Comparison of ENCODE assay signal across 8 cellular contexts in genomic region chr3:24678441-24678865, GRCh38.
DNase-seq lines count a peak whose midpoint lies in the region; ATAC-seq and TF ChIP-seq lines count a peak whose summit lies in the region.

No MANE protein-coding gene starts in this region.

- BruUV-seq in A673 (replicated peaks; lab: Mats Ljungman, UMichigan) = no TSS peak

- H3K4me3 ChIP-seq in epithelial cell of esophagus (ENCODE audit: low read length) (no peak overlapping the region), upper lobe of right lung (no peak overlapping the region), A673 (ENCODE audit: low read depth, low read length, poor library complexity, severe bottlenecking) (no peak overlapping the region)

- POLR2A ChIA-PET in A673 (lab: Charles Lee; ENCODE audit: low non-redundant PET) = no interaction called here

- no peak overlapping the region for H3K27ac Mint-ChIP-seq in glutamatergic neuron (ENCODE audit: unreplicated experiment)

- no peaks in the 10 kb centered on the region for H3K9me3 Mint-ChIP-seq in glutamatergic neuron (ENCODE audit: unreplicated experiment)

- H3K27me3 ChIP-seq in upper lobe of right lung (no peaks in the 10 kb centered on the region), A673 (replicated peaks; ENCODE audit: insufficient read depth, low read depth, low read length, poor library complexity) (no peaks in the 10 kb centered on the region)

- H3K36me3 Mint-ChIP-seq in glutamatergic neuron (ENCODE audit: unreplicated experiment) = no peaks in the 10 kb centered on the region

- intact Hi-C loops in upper lobe of right lung (cut with DNase I) (no loop called here), A673 (cut with micrococcal nuclease; ENCODE audit: unreplicated experiment) (no loop called here)

- peak; percentile 32 for DNase-seq in stimulated activated CD4-positive, alpha-beta T cell treated with anti-CD3 and anti-CD28 coated beads, Interleukin-15, amount 100 ng/mL, for 24 hours
- DNase-seq in stimulated activated CD4-positive, alpha-beta T cell treated with anti-CD3 and anti-CD28 coated beads, Interleukin-12 subunit alpha, Interleukin-12 subunit beta, amount 100 ng/mL, for 4 hours = no peak
- DNase-seq in NOMO-1 treated with DMSO at 0.1 percent for 48 hours (lab: John Stamatoyannopoulos, UW; ENCODE audit: unreplicated experiment) (peak; percentile 65), epithelial cell of esophagus (ENCODE audit: low read depth) (peak; percentile 89), upper lobe of right lung (no peak), A673 (ENCODE audit: low spot score) (no peak), glutamatergic neuron (no peak), DMS 273 treated with DMSO at 0.1 percent for 48 hours (lab: John Stamatoyannopoulos, UW) (no peak)

- H3K27ac ChIP-seq in upper lobe of right lung (no peak overlapping the region), A673 (ENCODE audit: low read depth, low read length, poor library complexity, severe bottlenecking) (no peak overlapping the region)

- H3K4me1 ChIP-seq in upper lobe of right lung = peaks cover 3% of the 10 kb centered on the region
- no peaks in the 10 kb centered on the region for H3K4me1 ChIP-seq in A673 (ENCODE audit: insufficient read depth, low read length, poor library complexity, severe bottlenecking)

- ATAC-seq in upper lobe of right lung = peak; percentile 48

- no peak for TF ChIP-seq CTCF in epithelial cell of esophagus (IDR thresholded peaks at IDR 0.05; ENCODE audit: insufficient read depth, low read depth, low read length, missing control alignments)
- no peak for TF ChIP-seq CTCF in upper lobe of right lung (IDR thresholded peaks at IDR 0.05)
- TF ChIP-seq CTCF in A673 (conservative IDR thresholded peaks at IDR 0.05; ENCODE audit: low read depth, low read length) = no peak
- no peak for TF ChIP-seq CTCF in glutamatergic neuron (IDR thresholded peaks at IDR 0.05; ENCODE audit: partially characterized antibody, unreplicated experiment)

- CTCF ChIA-PET in A673 (lab: Charles Lee) = no interaction called here

- H3K36me3 ChIP-seq in upper lobe of right lung (no peaks in the 10 kb centered on the region), A673 (ENCODE audit: insufficient read depth, low read length, poor library complexity, severe bottlenecking) (no peaks in the 10 kb centered on the region)

- H3K4me3 Mint-ChIP-seq in glutamatergic neuron (ENCODE audit: unreplicated experiment) = no peak overlapping the region

- H3K4me1 Mint-ChIP-seq in glutamatergic neuron (ENCODE audit: low read depth, unreplicated experiment) = no peaks in the 10 kb centered on the region

- H3K9me3 ChIP-seq in upper lobe of right lung = no peaks in the 10 kb centered on the region
- no peaks in the 10 kb centered on the region for H3K9me3 ChIP-seq in A673 (ENCODE audit: low read depth, low read length, poor library complexity, severe bottlenecking)

- H3K27me3 Mint-ChIP-seq in glutamatergic neuron (ENCODE audit: unreplicated experiment) = no peaks in the 10 kb centered on the region

Comparison
In these comparisons a context has a peak if more than half of its experiments do, and no peak if none do; other contexts are left out.
1. DNase-seq: peak in stimulated activated CD4-positive, alpha-beta T cell treated with anti-CD3 and anti-CD28 coated beads, Interleukin-15, amount 100 ng/mL, for 24 hours (single experiment), NOMO-1 treated with DMSO at 0.1 percent for 48 hours (single experiment) and epithelial cell of esophagus (single experiment); none in stimulated activated CD4-positive, alpha-beta T cell treated with anti-CD3 and anti-CD28 coated beads, Interleukin-12 subunit alpha, Interleukin-12 subunit beta, amount 100 ng/mL, for 4 hours (single experiment), upper lobe of right lung (single experiment), A673 (single experiment), glutamatergic neuron (single experiment) and DMS 273 treated with DMSO at 0.1 percent for 48 hours (single experiment).